ENCODE assay signal across 1 cellular context in the genomic region with DNA sequence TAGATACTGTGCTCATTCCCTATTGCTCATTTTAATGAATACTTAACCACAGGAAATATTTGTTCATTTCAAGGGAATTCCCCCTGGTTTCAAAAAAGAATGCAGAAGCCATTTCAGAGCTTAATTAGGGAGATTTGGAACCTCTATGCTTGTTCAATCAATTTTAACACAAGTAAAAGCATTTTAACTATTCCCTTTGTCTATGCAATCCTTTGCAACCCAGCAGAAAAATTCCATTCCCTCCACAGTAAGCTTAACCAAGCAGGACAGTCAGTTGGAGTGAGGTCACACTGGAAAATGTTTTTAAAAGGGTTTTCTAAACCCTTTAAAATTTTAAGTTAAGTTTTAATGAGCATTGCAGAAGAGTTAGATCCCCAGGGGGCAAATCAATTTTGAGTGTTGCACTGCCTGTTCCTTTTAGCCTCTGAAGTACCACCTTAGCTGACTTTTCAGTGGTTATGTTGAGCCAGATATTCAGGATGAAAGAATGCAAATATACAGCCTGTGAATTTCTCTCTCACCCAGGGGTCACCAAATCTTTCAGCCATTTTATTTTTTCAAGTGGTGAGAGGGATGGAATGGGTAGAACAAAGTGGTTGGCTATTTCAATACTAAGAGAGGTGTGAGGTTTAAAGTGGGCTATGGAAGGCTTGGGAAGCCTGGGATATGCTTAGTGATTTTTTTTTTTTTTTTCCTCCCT.
A peak's percentile ranks its signal among the peaks of the same experiment; 100 is the strongest.
TF ChIP-seq lines count a peak whose summit lies in the region.

No MANE protein-coding gene starts in this region.

TF ChIP-seq in IMR-90, 13 proteins besides CTCF, POLR2A, EP300 and RAD21:
- TF ChIP-seq FOS (IDR thresholded peaks at IDR 0.05; ENCODE audit: low read depth, low read length) = no peak
- TF ChIP-seq SMC3 (IDR thresholded peaks at IDR 0.05; ENCODE audit: low read depth, low read length) = no peak
- TF ChIP-seq, protein P1, sequence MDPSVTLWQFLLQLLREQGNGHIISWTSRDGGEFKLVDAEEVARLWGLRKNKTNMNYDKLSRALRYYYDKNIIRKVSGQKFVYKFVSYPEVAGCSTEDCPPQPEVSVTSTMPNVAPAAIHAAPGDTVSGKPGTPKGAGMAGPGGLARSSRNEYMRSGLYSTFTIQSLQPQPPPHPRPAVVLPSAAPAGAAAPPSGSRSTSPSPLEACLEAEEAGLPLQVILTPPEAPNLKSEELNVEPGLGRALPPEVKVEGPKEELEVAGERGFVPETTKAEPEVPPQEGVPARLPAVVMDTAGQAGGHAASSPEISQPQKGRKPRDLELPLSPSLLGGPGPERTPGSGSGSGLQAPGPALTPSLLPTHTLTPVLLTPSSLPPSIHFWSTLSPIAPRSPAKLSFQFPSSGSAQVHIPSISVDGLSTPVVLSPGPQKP (IDR thresholded peaks at IDR 0.05; ENCODE audit: borderline replicate concordance, low read depth, low read length) = no peak
- TF ChIP-seq CEBPB (IDR thresholded peaks at IDR 0.05; ENCODE audit: low read depth, low read length) = 0 out of 2 replicates have a peak, but pooled peaks have one; percentile 15
- TF ChIP-seq USF2 (IDR thresholded peaks at IDR 0.05; ENCODE audit: low read depth, low read length) = no peak
- no peak for TF ChIP-seq MAFK (IDR thresholded peaks at IDR 0.05; ENCODE audit: low read depth, low read length)
- no peak for TF ChIP-seq MXI1 (IDR thresholded peaks at IDR 0.05; ENCODE audit: borderline replicate concordance, low read depth, low read length)
